In genomic region chr13:105016266-105016665, GRCh38 we compare ENCODE assay signal across 30 cellular contexts.
A peak's percentile ranks its signal among the peaks of the same experiment; 100 is the strongest.
DNase-seq lines count a peak whose midpoint lies in the region; ATAC-seq, FAIRE-seq and TF ChIP-seq lines count a peak whose summit lies in the region.
"Had no signal": no experiment of that assay in that cellular context is flagged by ENCODE, and none has a peak within 500 bp of the region (broad histone marks: within the 10 kb centered on the region; RNA-seq: fewer than 3 reads in every experiment).

No MANE protein-coding gene starts in this region.

- no peak overlapping the region for H3K4me2 ChIP-seq in PC-9
- H3K4me2 ChIP-seq: GM23338 had no signal

- H3K27me3 ChIP-seq in PC-9 (ENCODE audit: insufficient read depth, low read depth), result no peaks in the 10 kb centered on the region
- no peaks in the 10 kb centered on the region for H3K27me3 ChIP-seq in right cardiac atrium (ENCODE audit: control insufficient read depth, insufficient read depth)
- H3K27me3 ChIP-seq: Peyer's patch had no signal

- no peaks in the 10 kb centered on the region for H3K36me3 ChIP-seq in PC-9 (ENCODE audit: low read depth)
- H3K36me3 ChIP-seq: Peyer's patch had no signal

- FAIRE-seq in RCC 7860 (lab: Jason Lieb, UNC), result no peak
- FAIRE-seq: GM12878, HTR-8/SVneo, K562 had no signal

- no peaks in the 10 kb centered on the region; the same call in 1 of the 2 replicates for H3K9me2 ChIP-seq in PC-9 (ENCODE audit: insufficient read depth)

- 54% methylated on average over 4 of the region's 4 CpGs for WGBS in right cardiac atrium

- peak overlapping the region; percentile 58; the same call in 1 of the 2 replicates for H2AFZ ChIP-seq in PC-9
- H2AFZ ChIP-seq: GM23338 had no signal

- H3K4me1 Mint-ChIP-seq in HFFc6 (ENCODE audit: low read depth), result peaks cover 28% of the 10 kb centered on the region; the same call in 1 of the 2 replicates
- H3K4me1 Mint-ChIP-seq: B cell had no signal

- ATAC-seq in left lobe of liver (peak; percentile 19), right cardiac atrium (no peak)
- ATAC-seq: CD8-positive, alpha-beta T cell; GM12878; GM23338; K562 had no signal

- intact Hi-C loops in PC-9 (cut with micrococcal nuclease; ENCODE audit: unreplicated experiment) (no loop called here), right cardiac atrium (cut with DNase I) (no loop called here)

- H3F3A ChIP-seq in PC-9 (ENCODE audit: insufficient read depth, low read depth), result no peaks in the 10 kb centered on the region; the same call in 1 of the 2 replicates

- H3K4me3 Mint-ChIP-seq in HFFc6, result peak overlapping the region; percentile 67; the same call in 1 of the 2 replicates
- H3K4me3 Mint-ChIP-seq: B cell; CD8-positive, alpha-beta T cell; GM23338; H9 had no signal

- POLR2A ChIA-PET in PC-9 (lab: Charles Lee; ENCODE audit: unreplicated experiment), result no interaction called here

- H3K27ac ChIP-seq in PC-9 (no peak overlapping the region), right cardiac atrium (ENCODE audit: low read length) (no peak overlapping the region)
- H3K27ac ChIP-seq: C4-2B, Peyer's patch had no signal

- TF ChIP-seq CTCF in HFFc6 (IDR thresholded peaks at IDR 0.05), result no peak
- no peak for TF ChIP-seq CTCF in PC-9 (conservative IDR thresholded peaks at IDR 0.05)

- DNase-seq in HFFc6, result no peak
- DNase-seq in PC-9, result no peak
- DNase-seq in left lobe of liver (ENCODE audit: low spot score), result no peak
- DNase-seq in pons (ENCODE audit: low spot score), result peak; percentile 69
- no peak for DNase-seq in RCC 7860 (ENCODE audit: low spot score)
- DNase-seq in NOMO-1 treated with dmso at 0.1 percent for 144 hours (lab: John Stamatoyannopoulos, UW; ENCODE audit: unreplicated experiment), result no peak
- DNase-seq in right cardiac atrium, result no peak
- DNase-seq: Caco-2; CD8-positive, alpha-beta T cell; DMS 273 treated with DMSO at 0.1 percent for 48 hours; DMS79; EL; GDM1; H9; Kasumi-1; NCI-H1105 treated with DMSO at 0.1 percent for 48 hours; NCI-H146; NCI-H1930; NCI-H2107; NCI-H446 treated with DMSO at 0.1 percent for 48 hours; NCI-H526; NCI-H82; NK-92 treated with Interleukin-12 subunit alpha and Interleukin-12 subunit beta, amount 100 ng/mL, for 24 hours; Peyer's patch had no signal

- H3K27ac Mint-ChIP-seq in HFFc6, result peak overlapping the region; percentile 47; the same call in 1 of the 2 replicates
- H3K27ac Mint-ChIP-seq: B cell; CD8-positive, alpha-beta T cell; GM23338; H9 had no signal

- H3K4me3 ChIP-seq in PC-9 (no peak overlapping the region), right cardiac atrium (ENCODE audit: low read length) (no peak overlapping the region)
- H3K4me3 ChIP-seq: GM12878, GM23338, K562, Peyer's patch had no signal

- no peaks in the 10 kb centered on the region for H3K36me3 Mint-ChIP-seq in HFFc6 (ENCODE audit: low read depth)
- H3K36me3 Mint-ChIP-seq: CD8-positive, alpha-beta T cell had no signal

- H4K20me1 ChIP-seq in PC-9 (ENCODE audit: insufficient read depth), result no peaks in the 10 kb centered on the region

- H3K4me1 ChIP-seq in PC-9 (replicated peaks; ENCODE audit: insufficient read depth) (no peaks in the 10 kb centered on the region), right cardiac atrium (ENCODE audit: control insufficient read depth, insufficient read depth, low read length) (no peaks in the 10 kb centered on the region)
- H3K4me1 ChIP-seq: Caco-2, Peyer's patch had no signal

- H3K9me3 Mint-ChIP-seq in HFFc6, result peaks cover 4% of the 10 kb centered on the region; the same call in 1 of the 2 replicates
- H3K9me3 Mint-ChIP-seq: CD8-positive, alpha-beta T cell; GM23338; H9 had no signal

- H3K27me3 Mint-ChIP-seq in HFFc6 (ENCODE audit: insufficient read depth), result no peaks in the 10 kb centered on the region
- H3K27me3 Mint-ChIP-seq: B cell had no signal

- H3K79me2 ChIP-seq in PC-9 (ENCODE audit: low read depth), result no peaks in the 10 kb centered on the region

- no peaks in the 10 kb centered on the region for H3K9me3 ChIP-seq in PC-9 (ENCODE audit: insufficient read depth, low read depth)
- H3K9me3 ChIP-seq in right cardiac atrium (ENCODE audit: control insufficient read depth, low read length), result no peaks in the 10 kb centered on the region
- H3K9me3 ChIP-seq: Caco-2, Peyer's patch had no signal

- CTCF ChIA-PET in PC-9 (lab: Charles Lee), result no interaction called here

- no TSS peak for BruUV-seq in PC-9 (replicated peaks; lab: Mats Ljungman, UMichigan)
